ENCODE assay signal across 39 cellular contexts in the genomic region with DNA sequence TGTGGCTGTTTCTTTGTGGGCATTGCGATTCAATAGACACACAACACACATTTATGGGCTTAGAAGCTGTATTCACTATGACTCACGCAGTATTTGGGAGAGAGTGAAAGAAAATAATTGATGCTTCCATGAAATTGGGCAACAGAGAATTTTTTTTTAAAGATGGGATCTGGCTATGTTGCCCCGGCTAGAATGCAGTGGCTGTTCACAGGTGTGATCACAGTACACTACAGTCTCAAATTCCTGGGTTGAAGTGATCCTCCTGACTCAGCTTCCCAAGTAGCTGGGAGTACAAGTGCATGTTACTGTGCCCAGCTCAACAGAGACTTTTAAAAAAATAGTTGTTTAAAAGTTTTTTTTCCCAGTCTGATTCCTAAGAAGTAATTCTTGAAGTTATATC.
"Had no signal": no experiment of that assay in that cellular context is flagged by ENCODE, and none has a peak within 500 bp of the region (broad histone marks: within the 10 kb centered on the region; RNA-seq: fewer than 3 reads in every experiment).

No MANE protein-coding gene starts in this region.

- H3K4me3 ChIP-seq: adrenal gland, ascending aorta, body of pancreas, breast epithelium, cardiac muscle cell, colonic mucosa had no signal

- H3K27ac Mint-ChIP-seq: activated naive CD4-positive, alpha-beta T cell treated with anti-CD3 and anti-CD28 coated beads for 36 hours; activated naive CD4-positive, alpha-beta T cell treated with anti-CD3 and anti-CD28 coated beads, Interleukin-2, amount 10 ng/mL, durations not matched to agents 7 days and 5 days; activated naive CD4-positive, alpha-beta T cell treated with anti-CD3 and anti-CD28 coated beads, Interleukin-2, amount 50 U/mL, for 24 hours; activated naive CD4-positive, alpha-beta T cell treated with anti-CD3 and anti-CD28 coated beads, Interleukin-2, amount 50 U/mL, for 72 hours; activated naive CD8-positive, alpha-beta T cell; activated naive CD8-positive, alpha-beta T cell treated with anti-CD3 and anti-CD28 coated beads for 36 hours; activated naive CD8-positive, alpha-beta T cell treated with anti-CD3 and anti-CD28 coated beads, Interleukin-2, amount 10 ng/mL, durations not matched to agents 7 days and 5 days; activated naive CD8-positive, alpha-beta T cell treated with anti-CD3 and anti-CD28 coated beads, Interleukin-2, amount 50 U/mL, for 24 hours; activated T-cell treated with anti-CD3 and anti-CD28 coated beads, Interleukin-2, amount 50 U/mL, for 72 hours; activated T-helper 1 cell treated with anti-CD3 and anti-CD28 coated beads, Interleukin-12 subunit alpha, Interleukin-12 subunit beta, Interleukin-2, Interleukin-4 antibody, amounts not matched to agents 30 ng/mL and 10 ng/mL and 1 ng/mL, durations not matched to agents 14 hours and 24 hours and 36 hours; activated T-helper 17 cell treated with anti-CD3 and anti-CD28 coated beads, Interleukin-2, amount 50 U/mL, for 72 hours; activated T-helper 2 cell treated with anti-CD3 and anti-CD28 coated beads, Interferon-gamma antibody, Interleukin-2, Interleukin-4, amounts not matched to agents 10 μg/mL and 5 μg/mL and 100 μg/mL, durations not matched to agents 14 hours and 24 hours and 36 hours; brain had no signal

- H3K4me3 Mint-ChIP-seq: activated naive CD4-positive, alpha-beta T cell treated with anti-CD3 and anti-CD28 coated beads for 36 hours; activated naive CD4-positive, alpha-beta T cell treated with anti-CD3 and anti-CD28 coated beads, Interleukin-2, amount 10 ng/mL, durations not matched to agents 7 days and 5 days; activated naive CD4-positive, alpha-beta T cell treated with anti-CD3 and anti-CD28 coated beads, Interleukin-2, amount 50 U/mL, for 24 hours; activated naive CD8-positive, alpha-beta T cell; activated naive CD8-positive, alpha-beta T cell treated with anti-CD3 and anti-CD28 coated beads for 36 hours; activated naive CD8-positive, alpha-beta T cell treated with anti-CD3 and anti-CD28 coated beads, Interleukin-2, amount 10 ng/mL, durations not matched to agents 7 days and 5 days; activated naive CD8-positive, alpha-beta T cell treated with anti-CD3 and anti-CD28 coated beads, Interleukin-2, amount 50 U/mL, for 24 hours; activated T-cell treated with anti-CD3 and anti-CD28 coated beads, Interleukin-2, amount 50 U/mL, for 72 hours; activated T-helper 1 cell treated with anti-CD3 and anti-CD28 coated beads, Interleukin-12 subunit alpha, Interleukin-12 subunit beta, Interleukin-2, Interleukin-4 antibody, amounts not matched to agents 30 ng/mL and 10 ng/mL and 1 ng/mL, durations not matched to agents 14 hours and 24 hours and 36 hours; activated T-helper 17 cell treated with anti-CD3 and anti-CD28 coated beads, Interleukin-2, amount 50 U/mL, for 72 hours; brain; central memory CD8-positive, alpha-beta T cell had no signal

- FAIRE-seq: astrocyte, bronchial epithelial cell, colon had no signal

- H3K27ac ChIP-seq: adrenal gland, ascending aorta, body of pancreas, brain microvascular endothelial cell, breast epithelium, cardiac muscle cell, colonic mucosa had no signal

- ATAC-seq: activated naive CD4-positive, alpha-beta T cell treated with anti-CD3 and anti-CD28 coated beads, Interleukin-2, amount 50 U/mL, for 72 hours; activated naive CD8-positive, alpha-beta T cell treated with anti-CD3 and anti-CD28 coated beads, Interleukin-2, amount 50 U/mL, for 24 hours; activated T-cell treated with anti-CD3 and anti-CD28 coated beads, Interleukin-2, amount 50 U/mL, for 72 hours; activated T-helper 17 cell treated with anti-CD3 and anti-CD28 coated beads, Interleukin-2, amount 50 U/mL, for 72 hours; body of pancreas had no signal

- H3K27me3 ChIP-seq: adrenal gland, ascending aorta, body of pancreas, breast epithelium, cardiac muscle cell, colonic mucosa had no signal

- H3K36me3 ChIP-seq: adrenal gland, ascending aorta, brain microvascular endothelial cell, breast epithelium, cardiac muscle cell, colonic mucosa had no signal

- H3K9me3 ChIP-seq: adrenal gland, ascending aorta, body of pancreas, breast epithelium, colonic mucosa had no signal

- H3K4me1 ChIP-seq: adrenal gland, ascending aorta, body of pancreas, breast epithelium, colonic mucosa had no signal

- H3K27me3 Mint-ChIP-seq: activated naive CD8-positive, alpha-beta T cell treated with anti-CD3 and anti-CD28 coated beads for 36 hours; brain had no signal

- H3K9me3 Mint-ChIP-seq: activated naive CD4-positive, alpha-beta T cell treated with anti-CD3 and anti-CD28 coated beads for 36 hours; activated naive CD4-positive, alpha-beta T cell treated with anti-CD3 and anti-CD28 coated beads, Interleukin-2, amount 10 ng/mL, durations not matched to agents 7 days and 5 days; activated naive CD4-positive, alpha-beta T cell treated with anti-CD3 and anti-CD28 coated beads, Interleukin-2, amount 50 U/mL, for 24 hours; activated naive CD4-positive, alpha-beta T cell treated with anti-CD3 and anti-CD28 coated beads, Interleukin-2, amount 50 U/mL, for 72 hours; activated naive CD8-positive, alpha-beta T cell treated with anti-CD3 and anti-CD28 coated beads for 36 hours; activated naive CD8-positive, alpha-beta T cell treated with anti-CD3 and anti-CD28 coated beads, Interleukin-2, amount 10 ng/mL, durations not matched to agents 7 days and 5 days; activated naive CD8-positive, alpha-beta T cell treated with anti-CD3 and anti-CD28 coated beads, Interleukin-2, amount 50 U/mL, for 24 hours; activated T-cell treated with anti-CD3 and anti-CD28 coated beads, Interleukin-2, amount 50 U/mL, for 72 hours; activated T-helper 1 cell treated with anti-CD3 and anti-CD28 coated beads, Interleukin-12 subunit alpha, Interleukin-12 subunit beta, Interleukin-2, Interleukin-4 antibody, amounts not matched to agents 30 ng/mL and 10 ng/mL and 1 ng/mL, durations not matched to agents 14 hours and 24 hours and 36 hours; activated T-helper 17 cell treated with anti-CD3 and anti-CD28 coated beads, Interleukin-2, amount 50 U/mL, for 72 hours; activated T-helper 2 cell treated with anti-CD3 and anti-CD28 coated beads, Interferon-gamma antibody, Interleukin-2, Interleukin-4, amounts not matched to agents 10 μg/mL and 5 μg/mL and 100 μg/mL, durations not matched to agents 14 hours and 24 hours and 36 hours; brain; central memory CD8-positive, alpha-beta T cell had no signal

- H3K4me1 Mint-ChIP-seq: activated naive CD4-positive, alpha-beta T cell treated with anti-CD3 and anti-CD28 coated beads, Interleukin-2, amount 10 ng/mL, durations not matched to agents 7 days and 5 days; activated naive CD4-positive, alpha-beta T cell treated with anti-CD3 and anti-CD28 coated beads, Interleukin-2, amount 50 U/mL, for 24 hours; activated naive CD8-positive, alpha-beta T cell treated with anti-CD3 and anti-CD28 coated beads for 36 hours; activated naive CD8-positive, alpha-beta T cell treated with anti-CD3 and anti-CD28 coated beads, Interleukin-2, amount 10 ng/mL, durations not matched to agents 7 days and 5 days; activated naive CD8-positive, alpha-beta T cell treated with anti-CD3 and anti-CD28 coated beads, Interleukin-2, amount 50 U/mL, for 24 hours; activated T-helper 17 cell treated with anti-CD3 and anti-CD28 coated beads, Interleukin-2, amount 50 U/mL, for 72 hours; central memory CD8-positive, alpha-beta T cell had no signal

- DNase-seq: activated effector memory CD4-positive, alpha-beta T cell treated with anti-CD3 and anti-CD28 coated beads, Interleukin-2, amount 50 U/mL, for 16 hours; activated effector memory CD4-positive, alpha-beta T cell treated with Interleukin-2 at 50 U/mL for 16 hours; activated gamma-delta T cell; activated gamma-delta T cell treated with Interleukin-2 at 50 U/mL for 16 hours; activated naive CD4-positive, alpha-beta T cell; activated naive CD4-positive, alpha-beta T cell treated with anti-CD3 and anti-CD28 coated beads for 36 hours; activated naive CD4-positive, alpha-beta T cell treated with anti-CD3 and anti-CD28 coated beads, Interleukin-2, amount 10 ng/mL, durations not matched to agents 7 days and 5 days; activated naive CD4-positive, alpha-beta T cell treated with anti-CD3 and anti-CD28 coated beads, Interleukin-2, amount 50 U/mL, for 16 hours; activated naive CD4-positive, alpha-beta T cell treated with Interleukin-2 at 50 U/mL for 16 hours; activated naive CD8-positive, alpha-beta T cell treated with anti-CD3 and anti-CD28 coated beads for 36 hours; activated naive CD8-positive, alpha-beta T cell treated with anti-CD3 and anti-CD28 coated beads, Interleukin-2, amount 10 ng/mL, durations not matched to agents 7 days and 5 days; activated naive CD8-positive, alpha-beta T cell treated with anti-CD3 and anti-CD28 coated beads, Interleukin-2, amount 50 U/mL, for 24 hours; activated T-cell treated with anti-CD3 and anti-CD28 coated beads, Interleukin-2, amount 50 U/mL, for 48 hours; activated T-cell treated with anti-CD3 and anti-CD28 coated beads, Interleukin-2, amount 50 U/mL, for 72 hours; adrenal gland; amniotic stem cell; amygdala; anterior cingulate cortex; aorta; body of pancreas; brain microvascular endothelial cell; caudate nucleus; central memory CD4-positive, alpha-beta T cell; cerebellar nuclear complex; colonic mucosa had no signal

- H3K36me3 Mint-ChIP-seq: activated naive CD4-positive, alpha-beta T cell treated with anti-CD3 and anti-CD28 coated beads, Interleukin-2, amount 10 ng/mL, durations not matched to agents 7 days and 5 days; activated naive CD4-positive, alpha-beta T cell treated with anti-CD3 and anti-CD28 coated beads, Interleukin-2, amount 50 U/mL, for 24 hours; activated naive CD4-positive, alpha-beta T cell treated with anti-CD3 and anti-CD28 coated beads, Interleukin-2, amount 50 U/mL, for 72 hours; activated naive CD8-positive, alpha-beta T cell; activated naive CD8-positive, alpha-beta T cell treated with anti-CD3 and anti-CD28 coated beads for 36 hours; activated naive CD8-positive, alpha-beta T cell treated with anti-CD3 and anti-CD28 coated beads, Interleukin-2, amount 10 ng/mL, durations not matched to agents 7 days and 5 days had no signal
